In genomic region chr1:33560680-33561079, GRCh38 we compare ENCODE assay signal across 20 cellular contexts.
DNase-seq lines count a peak whose midpoint lies in the region; ATAC-seq, FAIRE-seq and TF ChIP-seq lines count a peak whose summit lies in the region.
"Had no signal": no experiment of that assay in that cellular context is flagged by ENCODE, and none has a peak within 500 bp of the region (broad histone marks: within the 10 kb centered on the region; RNA-seq: fewer than 3 reads in every experiment).

No MANE protein-coding gene starts in this region.

- intact Hi-C loops in pancreas (cut with DNase I) = no loop called here

- no peak overlapping the region for H3K27ac ChIP-seq in pancreas
- H3K27ac ChIP-seq: HL-60, KMS-11, PC-9 had no signal

- TF ChIP-seq CTCF in epithelial cell of esophagus (IDR thresholded peaks at IDR 0.05; ENCODE audit: insufficient read depth, low read depth, low read length, missing control alignments) (no peak), osteocyte (IDR thresholded peaks at IDR 0.05) (no peak), pancreas (IDR thresholded peaks at IDR 0.05) (no peak)

- H3K27me3 Mint-ChIP-seq in osteocyte (ENCODE audit: unreplicated experiment) = peaks cover 3% of the 10 kb centered on the region

- H3K27ac Mint-ChIP-seq in osteocyte (ENCODE audit: unreplicated experiment) = no peak overlapping the region

- H3K9me3 ChIP-seq in pancreas = no peaks in the 10 kb centered on the region
- H3K9me3 ChIP-seq: BE2C had no signal

- no peaks in the 10 kb centered on the region for H3K36me3 Mint-ChIP-seq in osteocyte (ENCODE audit: unreplicated experiment)

- H3K9me3 Mint-ChIP-seq in osteocyte (ENCODE audit: unreplicated experiment) = peaks cover 1% of the 10 kb centered on the region

- H3K4me3 ChIP-seq in epithelial cell of esophagus (ENCODE audit: low read length) (no peak overlapping the region), pancreas (no peak overlapping the region)
- H3K4me3 ChIP-seq: PC-9 had no signal

- no peaks in the 10 kb centered on the region for H3K4me1 Mint-ChIP-seq in osteocyte (ENCODE audit: unreplicated experiment)

- no peak for TF ChIP-seq POLR2A in H54 (IDR thresholded peaks at IDR 0.05; ENCODE audit: low read depth, low read length)

- no peaks in the 10 kb centered on the region for H3K36me3 ChIP-seq in pancreas
- H3K36me3 ChIP-seq: BE2C had no signal

- POLR2A ChIA-PET in HEK293T (lab: Yijun Ruan, JAX) = no interaction called here

- 93 to 95% methylated on average over 3 of the region's 3 CpGs for WGBS in pancreas, 2 donors

- no peaks in the 10 kb centered on the region for H3K27me3 ChIP-seq in pancreas
- H3K27me3 ChIP-seq: BE2C had no signal

- no peak for FAIRE-seq in H54 (lab: Jason Lieb, UNC)
- no peak for FAIRE-seq in pancreas (lab: Jason Lieb, UNC)
- FAIRE-seq: GM18507 had no signal

- no peak for ATAC-seq in pancreas
- ATAC-seq: SK-N-SH treated with all-trans-retinoic acid at 6 μM for 48 hours had no signal

- DNase-seq in H54 (ENCODE audit: insufficient read length, low spot score) (peak; percentile 16), RPMI7951 (ENCODE audit: low read depth) (peak; percentile 39), epithelial cell of esophagus (ENCODE audit: low read depth) (peak; percentile 26), osteocyte (ENCODE audit: extremely low spot score, unreplicated experiment) (peak; percentile 27), NCI-H2107 treated with DMSO at 0.1 percent for 48 hours (lab: John Stamatoyannopoulos, UW; ENCODE audit: unreplicated experiment) (no peak), NCI-H2171 (lab: John Stamatoyannopoulos, UW) (no peak), pancreas (no peak), HEK293T (ENCODE audit: extremely low spot score) (no peak)
- DNase-seq: ACHN, BE2C, NCI-H1105 treated with DMSO at 0.1 percent for 48 hours, NCI-H187, NCI-H446 treated with DMSO at 0.1 percent for 48 hours, NCI-H748 treated with DMSO at 0.1 percent for 48 hours, PC-9, SHP77 had no signal

- CTCF ChIA-PET in HEK293T (lab: Yijun Ruan, JAX) = no interaction called here

- peaks cover 0 to 7% (median 0%) of the 10 kb centered on the region in 3 donors for H3K4me1 ChIP-seq in pancreas
- H3K4me1 ChIP-seq: BE2C had no signal

- H3K4me3 Mint-ChIP-seq in osteocyte (ENCODE audit: unreplicated experiment) = no peak overlapping the region

TF ChIP-seq in HEK293T, 16 proteins besides CTCF, POLR2A, EP300 and RAD21:
- TF ChIP-seq BHLHE40 (IDR thresholded peaks at IDR 0.05; ENCODE audit: borderline replicate concordance) (no peak), ARNT (IDR thresholded peaks at IDR 0.05) (no peak), L3MBTL2 (conservative IDR thresholded peaks at IDR 0.05) (no peak), PKNOX1 (IDR thresholded peaks at IDR 0.05) (no peak), LEF1 (IDR thresholded peaks at IDR 0.05; ENCODE audit: borderline replicate concordance) (no peak), HDGF (IDR thresholded peaks at IDR 0.05; ENCODE audit: borderline replicate concordance) (no peak), TARDBP (IDR thresholded peaks at IDR 0.05) (no peak), NFRKB (IDR thresholded peaks at IDR 0.05) (no peak), FOXM1 (IDR thresholded peaks at IDR 0.05; ENCODE audit: borderline replicate concordance) (no peak), ZNF384 (IDR thresholded peaks at IDR 0.05) (no peak), FOXA1 (IDR thresholded peaks at IDR 0.05) (no peak), SP1 (IDR thresholded peaks at IDR 0.05) (no peak), ELF4 (IDR thresholded peaks at IDR 0.05) (no peak), FOXK2 (IDR thresholded peaks at IDR 0.05) (no peak), CTBP1 (IDR thresholded peaks at IDR 0.05; ENCODE audit: borderline replicate concordance) (no peak), SUZ12 (IDR thresholded peaks at IDR 0.05) (no peak)

Comparison
In these comparisons a context has a peak if more than half of its experiments do, and no peak if none do; other contexts are left out.
1. DNase-seq: peak in H54 (single experiment), RPMI7951 (single experiment), epithelial cell of esophagus (single experiment) and osteocyte (single experiment); none in NCI-H2107 treated with DMSO at 0.1 percent for 48 hours (single experiment), NCI-H2171 (single experiment), pancreas (0 of 6) and HEK293T (single experiment).